In genomic region chr2:57760448-57760847, GRCh38 we compare ENCODE assay signal across 8 cellular contexts.
A peak's percentile ranks its signal among the peaks of the same experiment; 100 is the strongest.
DNase-seq lines count a peak whose midpoint lies in the region; ATAC-seq and TF ChIP-seq lines count a peak whose summit lies in the region.

No MANE protein-coding gene starts in this region.

- H3K36me3 ChIP-seq in HUES64 (ENCODE audit: insufficient read depth, low read length) (no peaks in the 10 kb centered on the region), thymus (ENCODE audit: control insufficient read depth, insufficient read depth) (no peaks in the 10 kb centered on the region)

- WGBS in HUES64, result 84% methylated on average over 3 of the region's 3 CpGs
- 67% methylated on average over 3 of the region's 3 CpGs for WGBS in thymus

- CTCF ChIA-PET in GM10248 (lab: Yijun Ruan, JAX), result interaction anchor here (0.7 to 2.8 kb wide), 21 partner anchors 8 to 797 kb away, joined by 3 to 28 read pairs (median 4); no protein-coding TSS in a partner anchor

- H3K27ac ChIP-seq in HUES64 (ENCODE audit: low read depth, low read length) (no peak overlapping the region), caudate nucleus (ENCODE audit: low read depth, low read length) (peak overlapping the region; percentile 9), thymus (ENCODE audit: low read depth) (no peak overlapping the region)

- H3K9me3 ChIP-seq in HUES64 (ENCODE audit: insufficient read depth, low read depth, low read length) (no peaks in the 10 kb centered on the region), thymus (ENCODE audit: control insufficient read depth) (no peaks in the 10 kb centered on the region)

- H3K27me3 ChIP-seq in HUES64 (ENCODE audit: insufficient read depth, low read length) (0 out of 2 replicates have a peak, but pooled peaks cover 4% of the 10 kb centered on the region), thymus (ENCODE audit: control insufficient read depth, insufficient read depth) (no peaks in the 10 kb centered on the region)

- peak overlapping the region; percentile 64; the same call in 1 of the 2 replicates for H3K9ac ChIP-seq in HUES64 (ENCODE audit: low read depth, low read length)

- H3K4me1 ChIP-seq in HUES64 (ENCODE audit: insufficient read depth, low read length) (peaks cover 19% of the 10 kb centered on the region), thymus (ENCODE audit: control insufficient read depth, insufficient read depth, low read length) (peaks cover 6% of the 10 kb centered on the region)

- DNase-seq in GM10248 (ENCODE audit: extremely low spot score) (peak; percentile 40), caudate nucleus (lab: John Stamatoyannopoulos, UW) (peak in 4 of 61 donors; percentile 0 to 11 (median 6)), retina (no peak), GM03348 (ENCODE audit: low spot score) (no peak)

- POLR2A ChIA-PET in GM10248 (lab: Yijun Ruan, JAX), result no interaction called here

- H3K4me3 ChIP-seq in HUES64 (ENCODE audit: low read length) (peak overlapping the region; percentile 38; the same call in 1 of the 2 replicates), thymus (ENCODE audit: low read length) (peak overlapping the region; percentile 52)

- TF ChIP-seq CTCF in GM10248 (IDR thresholded peaks at IDR 0.05; ENCODE audit: control extremely low read depth, extremely low read depth, low read depth, missing control alignments), result no peak

- ATAC-seq in GM21390 (IDR thresholded peaks at IDR 0.05; ENCODE audit: unreplicated experiment), result peak; percentile 73
- no peak for ATAC-seq in SK-N-SH treated with all-trans-retinoic acid at 6 μM for 48 hours

TF ChIP-seq in SK-N-SH treated with all-trans-retinoic acid at 6 μM for 48 hours, 23 proteins besides CTCF, POLR2A, EP300 and RAD21:
- TF ChIP-seq, protein P1, sequence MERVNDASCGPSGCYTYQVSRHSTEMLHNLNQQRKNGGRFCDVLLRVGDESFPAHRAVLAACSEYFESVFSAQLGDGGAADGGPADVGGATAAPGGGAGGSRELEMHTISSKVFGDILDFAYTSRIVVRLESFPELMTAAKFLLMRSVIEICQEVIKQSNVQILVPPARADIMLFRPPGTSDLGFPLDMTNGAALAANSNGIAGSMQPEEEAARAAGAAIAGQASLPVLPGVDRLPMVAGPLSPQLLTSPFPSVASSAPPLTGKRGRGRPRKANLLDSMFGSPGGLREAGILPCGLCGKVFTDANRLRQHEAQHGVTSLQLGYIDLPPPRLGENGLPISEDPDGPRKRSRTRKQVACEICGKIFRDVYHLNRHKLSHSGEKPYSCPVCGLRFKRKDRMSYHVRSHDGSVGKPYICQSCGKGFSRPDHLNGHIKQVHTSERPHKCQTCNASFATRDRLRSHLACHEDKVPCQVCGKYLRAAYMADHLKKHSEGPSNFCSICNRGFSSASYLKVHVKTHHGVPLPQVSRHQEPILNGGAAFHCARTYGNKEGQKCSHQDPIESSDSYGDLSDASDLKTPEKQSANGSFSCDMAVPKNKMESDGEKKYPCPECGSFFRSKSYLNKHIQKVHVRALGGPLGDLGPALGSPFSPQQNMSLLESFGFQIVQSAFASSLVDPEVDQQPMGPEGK (CRISPR knock-in tag; IDR thresholded peaks at IDR 0.05; ENCODE audit: borderline replicate concordance), result no peak
- no peak for TF ChIP-seq ZNF8 (CRISPR knock-in tag; IDR thresholded peaks at IDR 0.05)
- no peak for TF ChIP-seq ESRRG (CRISPR knock-in tag; IDR thresholded peaks at IDR 0.05)
- TF ChIP-seq, protein P2, sequence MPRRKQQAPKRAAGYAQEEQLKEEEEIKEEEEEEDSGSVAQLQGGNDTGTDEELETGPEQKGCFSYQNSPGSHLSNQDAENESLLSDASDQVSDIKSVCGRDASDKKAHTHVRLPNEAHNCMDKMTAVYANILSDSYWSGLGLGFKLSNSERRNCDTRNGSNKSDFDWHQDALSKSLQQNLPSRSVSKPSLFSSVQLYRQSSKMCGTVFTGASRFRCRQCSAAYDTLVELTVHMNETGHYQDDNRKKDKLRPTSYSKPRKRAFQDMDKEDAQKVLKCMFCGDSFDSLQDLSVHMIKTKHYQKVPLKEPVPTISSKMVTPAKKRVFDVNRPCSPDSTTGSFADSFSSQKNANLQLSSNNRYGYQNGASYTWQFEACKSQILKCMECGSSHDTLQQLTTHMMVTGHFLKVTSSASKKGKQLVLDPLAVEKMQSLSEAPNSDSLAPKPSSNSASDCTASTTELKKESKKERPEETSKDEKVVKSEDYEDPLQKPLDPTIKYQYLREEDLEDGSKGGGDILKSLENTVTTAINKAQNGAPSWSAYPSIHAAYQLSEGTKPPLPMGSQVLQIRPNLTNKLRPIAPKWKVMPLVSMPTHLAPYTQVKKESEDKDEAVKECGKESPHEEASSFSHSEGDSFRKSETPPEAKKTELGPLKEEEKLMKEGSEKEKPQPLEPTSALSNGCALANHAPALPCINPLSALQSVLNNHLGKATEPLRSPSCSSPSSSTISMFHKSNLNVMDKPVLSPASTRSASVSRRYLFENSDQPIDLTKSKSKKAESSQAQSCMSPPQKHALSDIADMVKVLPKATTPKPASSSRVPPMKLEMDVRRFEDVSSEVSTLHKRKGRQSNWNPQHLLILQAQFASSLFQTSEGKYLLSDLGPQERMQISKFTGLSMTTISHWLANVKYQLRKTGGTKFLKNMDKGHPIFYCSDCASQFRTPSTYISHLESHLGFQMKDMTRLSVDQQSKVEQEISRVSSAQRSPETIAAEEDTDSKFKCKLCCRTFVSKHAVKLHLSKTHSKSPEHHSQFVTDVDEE (CRISPR knock-in tag; IDR thresholded peaks at IDR 0.05), result no peak
- TF ChIP-seq POU6F1 (CRISPR knock-in tag; IDR thresholded peaks at IDR 0.05; ENCODE audit: borderline replicate concordance, low read depth), result no peak
- no peak for TF ChIP-seq GLIS3 (CRISPR knock-in tag; IDR thresholded peaks at IDR 0.05)
- no peak for TF ChIP-seq CSDC2 (CRISPR knock-in tag; IDR thresholded peaks at IDR 0.05)
- TF ChIP-seq ZFP3 (CRISPR knock-in tag; IDR thresholded peaks at IDR 0.05), result no peak
- TF ChIP-seq PPARA (CRISPR knock-in tag; IDR thresholded peaks at IDR 0.05; ENCODE audit: borderline replicate concordance), result no peak
